ENCODE assay signal across 14 cellular contexts in genomic region chr18:74040008-74040407, GRCh38.
A peak's percentile ranks its signal among the peaks of the same experiment; 100 is the strongest.
DNase-seq lines count a peak whose midpoint lies in the region; ATAC-seq lines count a peak whose summit lies in the region.
"Had no signal": no experiment of that assay in that cellular context is flagged by ENCODE, and none has a peak within 500 bp of the region (broad histone marks: within the 10 kb centered on the region; RNA-seq: fewer than 3 reads in every experiment).

No MANE protein-coding gene starts in this region.

- ATAC-seq in GM21723 (IDR thresholded peaks at IDR 0.05; ENCODE audit: unreplicated experiment) = no peak

- H3K4me3 ChIP-seq in H7 (ENCODE audit: insufficient read depth, low read depth, low read length) (no peak overlapping the region), NT2/D1 (ENCODE audit: insufficient read length, low read depth) (no peak overlapping the region)
- H3K4me3 ChIP-seq: A549; BLaER1 treated with 17β-estradiol and CSF1 and Interleukin-3, amounts not matched to agents 10 nM and 100 nM; GM23248; HAP-1 had no signal

- no peaks in the 10 kb centered on the region for H3K9me3 ChIP-seq in NT2/D1 (ENCODE audit: insufficient read depth, low read length)
- H3K9me3 ChIP-seq: A549, BE2C, HAP-1 had no signal

- no peaks in the 10 kb centered on the region for H3K27me3 ChIP-seq in H7 (ENCODE audit: control insufficient read depth, insufficient read depth, low read length)
- H3K27me3 ChIP-seq in NT2/D1 (ENCODE audit: insufficient read depth, insufficient read length) = no peaks in the 10 kb centered on the region
- H3K27me3 ChIP-seq: BE2C; BLaER1 treated with 17β-estradiol and CSF1 and Interleukin-3, amounts not matched to agents 10 nM and 100 nM had no signal

- peak; percentile 8 for DNase-seq in ELF-1 (ENCODE audit: low read depth, low spot score)
- peak; percentile 22 for DNase-seq in H7
- peak; percentile 15 for DNase-seq in NT2/D1 (ENCODE audit: low read depth, low spot score)
- DNase-seq in iPS-NIHi11 (ENCODE audit: low spot score) = peak; percentile 35
- no peak for DNase-seq in hepatic stellate cell (ENCODE audit: low spot score)
- no peak for DNase-seq in NCI-H82 treated with DMSO at 0.1 percent for 48 hours (lab: John Stamatoyannopoulos, UW; ENCODE audit: unreplicated experiment)
- DNase-seq: DMS 273 treated with DMSO at 0.1 percent for 48 hours, DMS79 had no signal

- no peaks in the 10 kb centered on the region for H3K36me3 ChIP-seq in H7 (replicated peaks; ENCODE audit: control insufficient read depth, insufficient read depth, low read length)
- H3K36me3 ChIP-seq in NT2/D1 (ENCODE audit: insufficient read depth, insufficient read length, low read length) = no peaks in the 10 kb centered on the region
- H3K36me3 ChIP-seq: BE2C; BLaER1 treated with 17β-estradiol and CSF1 and Interleukin-3, amounts not matched to agents 10 nM and 100 nM; HAP-1 had no signal

- H3K9ac ChIP-seq in NT2/D1 (ENCODE audit: insufficient read length, low read depth) = no peak overlapping the region
- H3K9ac ChIP-seq: BLaER1 treated with 17β-estradiol and CSF1 and Interleukin-3, amounts not matched to agents 10 nM and 100 nM; GM23248 had no signal

- H3K4me1 ChIP-seq in NT2/D1 (ENCODE audit: insufficient read depth, insufficient read length) = no peaks in the 10 kb centered on the region
- H3K4me1 ChIP-seq: A549, BE2C, HAP-1 had no signal

Comparison
In these comparisons a context has a peak if more than half of its experiments do, and no peak if none do; other contexts are left out.
1. DNase-seq: peak in ELF-1 (single experiment), H7 (single experiment), NT2/D1 (single experiment) and iPS-NIHi11 (single experiment); none in hepatic stellate cell (single experiment) and NCI-H82 treated with DMSO at 0.1 percent for 48 hours (single experiment).